Comparison of ENCODE assay signal across 1 cellular context in genomic region chr2:263774-264492, GRCh38.
TF ChIP-seq lines count a peak whose summit lies in the region.

Gene SH3YL1 (minus strand): TSS chr2:264032. CDS start chr2:263984, 48 bp downstream.

TF ChIP-seq in K562, 482 proteins besides CTCF, POLR2A, EP300 and RAD21 (continued from another document):
- TF ChIP-seq, protein P1, sequence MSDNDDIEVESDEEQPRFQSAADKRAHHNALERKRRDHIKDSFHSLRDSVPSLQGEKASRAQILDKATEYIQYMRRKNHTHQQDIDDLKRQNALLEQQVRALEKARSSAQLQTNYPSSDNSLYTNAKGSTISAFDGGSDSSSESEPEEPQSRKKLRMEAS (CRISPR knock-in tag; IDR thresholded peaks at IDR 0.05), result peak; percentile 64; the same call in 1 of the 2 replicates
- TF ChIP-seq, protein P2, sequence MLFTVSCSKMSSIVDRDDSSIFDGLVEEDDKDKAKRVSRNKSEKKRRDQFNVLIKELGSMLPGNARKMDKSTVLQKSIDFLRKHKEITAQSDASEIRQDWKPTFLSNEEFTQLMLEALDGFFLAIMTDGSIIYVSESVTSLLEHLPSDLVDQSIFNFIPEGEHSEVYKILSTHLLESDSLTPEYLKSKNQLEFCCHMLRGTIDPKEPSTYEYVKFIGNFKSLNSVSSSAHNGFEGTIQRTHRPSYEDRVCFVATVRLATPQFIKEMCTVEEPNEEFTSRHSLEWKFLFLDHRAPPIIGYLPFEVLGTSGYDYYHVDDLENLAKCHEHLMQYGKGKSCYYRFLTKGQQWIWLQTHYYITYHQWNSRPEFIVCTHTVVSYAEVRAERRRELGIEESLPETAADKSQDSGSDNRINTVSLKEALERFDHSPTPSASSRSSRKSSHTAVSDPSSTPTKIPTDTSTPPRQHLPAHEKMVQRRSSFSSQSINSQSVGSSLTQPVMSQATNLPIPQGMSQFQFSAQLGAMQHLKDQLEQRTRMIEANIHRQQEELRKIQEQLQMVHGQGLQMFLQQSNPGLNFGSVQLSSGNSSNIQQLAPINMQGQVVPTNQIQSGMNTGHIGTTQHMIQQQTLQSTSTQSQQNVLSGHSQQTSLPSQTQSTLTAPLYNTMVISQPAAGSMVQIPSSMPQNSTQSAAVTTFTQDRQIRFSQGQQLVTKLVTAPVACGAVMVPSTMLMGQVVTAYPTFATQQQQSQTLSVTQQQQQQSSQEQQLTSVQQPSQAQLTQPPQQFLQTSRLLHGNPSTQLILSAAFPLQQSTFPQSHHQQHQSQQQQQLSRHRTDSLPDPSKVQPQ (CRISPR knock-in tag; IDR thresholded peaks at IDR 0.05; ENCODE audit: borderline replicate concordance), result no peak
- TF ChIP-seq ZNF583 (CRISPR knock-in tag; IDR thresholded peaks at IDR 0.05) (no peak), RB1 (IDR thresholded peaks at IDR 0.05; ENCODE audit: low read depth) (0 out of 2 replicates have a peak, but pooled peaks have one; percentile 9), SRF (CRISPR knock-in tag; IDR thresholded peaks at IDR 0.05) (no peak), MGA (IDR thresholded peaks at IDR 0.05) (peak; percentile 71; the same call in 1 of the 2 replicates), SRSF7 (optimal IDR thresholded peaks at IDR 0.05; ENCODE audit: low read depth, low read length) (peak; percentile 58), ZNF24 (IDR thresholded peaks at IDR 0.05) (no peak), TFAP4 (CRISPR knock-in tag; IDR thresholded peaks at IDR 0.05; ENCODE audit: borderline replicate concordance) (0 out of 2 replicates have a peak, but pooled peaks have one; percentile 15), TGIF2 (CRISPR knock-in tag; IDR thresholded peaks at IDR 0.05) (0 out of 2 replicates have a peak, but pooled peaks have one; percentile 5), ZNF408 (CRISPR knock-in tag; IDR thresholded peaks at IDR 0.05; ENCODE audit: low read depth) (no peak), SIN3A (IDR thresholded peaks at IDR 0.05; ENCODE audit: borderline replicate concordance in 2 of 2, control insufficient read depth in 1 of 2, low read depth in 2 of 2, low read length in 2 of 2) (0 out of 4 replicates have a peak, but pooled peaks of 1 of the 2 experiments have one; percentile 9), ZNF263 (CRISPR knock-in tag; IDR thresholded peaks at IDR 0.05; ENCODE audit: borderline replicate concordance) (no peak), ZKSCAN1 (IDR thresholded peaks at IDR 0.05; ENCODE audit: low read depth, low read length) (no peak), CHD4 (IDR thresholded peaks at IDR 0.05; ENCODE audit: insufficient read depth, insufficient replicate concordance, low read depth, low read length, poor library complexity, severe bottlenecking) (no peak), ZNF561 (CRISPR knock-in tag; conservative IDR thresholded peaks at IDR 0.05) (no peak), L3MBTL2 (IDR thresholded peaks at IDR 0.05) (peak; percentile 56), POLR2G (IDR thresholded peaks at IDR 0.05; ENCODE audit: low read depth, low read length) (0 out of 2 replicates have a peak, but pooled peaks have one; percentile 31), TCF7 (IDR thresholded peaks at IDR 0.05; ENCODE audit: borderline replicate concordance) (no peak)
- TF ChIP-seq, protein P3, sequence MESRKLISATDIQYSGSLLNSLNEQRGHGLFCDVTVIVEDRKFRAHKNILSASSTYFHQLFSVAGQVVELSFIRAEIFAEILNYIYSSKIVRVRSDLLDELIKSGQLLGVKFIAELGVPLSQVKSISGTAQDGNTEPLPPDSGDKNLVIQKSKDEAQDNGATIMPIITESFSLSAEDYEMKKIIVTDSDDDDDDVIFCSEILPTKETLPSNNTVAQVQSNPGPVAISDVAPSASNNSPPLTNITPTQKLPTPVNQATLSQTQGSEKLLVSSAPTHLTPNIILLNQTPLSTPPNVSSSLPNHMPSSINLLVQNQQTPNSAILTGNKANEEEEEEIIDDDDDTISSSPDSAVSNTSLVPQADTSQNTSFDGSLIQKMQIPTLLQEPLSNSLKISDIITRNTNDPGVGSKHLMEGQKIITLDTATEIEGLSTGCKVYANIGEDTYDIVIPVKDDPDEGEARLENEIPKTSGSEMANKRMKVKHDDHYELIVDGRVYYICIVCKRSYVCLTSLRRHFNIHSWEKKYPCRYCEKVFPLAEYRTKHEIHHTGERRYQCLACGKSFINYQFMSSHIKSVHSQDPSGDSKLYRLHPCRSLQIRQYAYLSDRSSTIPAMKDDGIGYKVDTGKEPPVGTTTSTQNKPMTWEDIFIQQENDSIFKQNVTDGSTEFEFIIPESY (CRISPR knock-in tag; IDR thresholded peaks at IDR 0.05), result peak; percentile 97
